ENCODE assay signal across 25 cellular contexts in the genomic region with DNA sequence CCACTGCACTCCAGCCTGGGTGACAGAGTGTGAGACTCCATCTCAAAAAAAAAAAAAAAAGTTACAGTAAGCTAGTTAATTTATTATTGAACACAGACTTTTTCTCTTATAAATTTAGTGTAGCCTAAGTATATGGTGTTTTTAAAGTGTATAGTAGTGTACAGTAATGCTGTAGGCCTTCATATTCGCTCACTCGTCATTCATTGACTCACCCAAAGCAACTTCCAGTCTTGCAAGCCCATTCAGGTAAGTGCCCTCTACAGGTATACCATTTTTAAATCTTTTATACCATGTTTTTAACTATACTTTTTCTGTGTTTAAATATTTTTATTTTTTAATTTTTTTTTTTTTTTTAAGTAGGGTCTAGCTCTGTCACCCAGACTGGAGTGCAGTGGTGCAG.
"Had no signal": no experiment of that assay in that cellular context is flagged by ENCODE, and none has a peak within 500 bp of the region (broad histone marks: within the 10 kb centered on the region; RNA-seq: fewer than 3 reads in every experiment).

No MANE protein-coding gene starts in this region.

- H3K4me3 ChIP-seq: coronary artery, dorsolateral prefrontal cortex, esophagus muscularis mucosa, gastrocnemius medialis, heart right ventricle, left lung, lower lobe of right lung had no signal

- H3K27me3 ChIP-seq: dorsolateral prefrontal cortex, esophagus muscularis mucosa, gastrocnemius medialis, heart right ventricle, left lung had no signal

- DNase-seq: dermis blood vessel endothelial cell; dorsolateral prefrontal cortex; effector CD4-positive, alpha-beta T cell; effector memory CD4-positive, alpha-beta T cell; erythroblast; foreskin melanocyte; gastrocnemius medialis; glutamatergic neuron; head of caudate nucleus; heart right ventricle; hippocampal formation; left cardiac atrium; left lung; left ventricle myocardium superior; lower lobe of right lung; mesendoderm; midbrain; naive thymus-derived CD4-positive, alpha-beta T cell had no signal

- H3K9me3 ChIP-seq: esophagus muscularis mucosa, gastrocnemius medialis, heart right ventricle, left lung, lower lobe of right lung had no signal

- H3K36me3 ChIP-seq: esophagus muscularis mucosa, gastrocnemius medialis, heart right ventricle, left lung, lower lobe of right lung had no signal

- H3K27ac ChIP-seq: coronary artery, dorsolateral prefrontal cortex, epithelial cell of prostate, esophagus muscularis mucosa, gastrocnemius medialis, heart right ventricle, left lung, lower lobe of right lung had no signal

- FAIRE-seq: colon, endothelial cell of umbilical vein, islet of Langerhans, keratinocyte had no signal

- ATAC-seq: gastrocnemius medialis; left cardiac atrium; left lung; left ventricle myocardium superior; lower lobe of right lung; naive thymus-derived CD4-positive, alpha-beta T cell had no signal
